14 cellular contexts compared by ENCODE assay signal in the genomic region with DNA sequence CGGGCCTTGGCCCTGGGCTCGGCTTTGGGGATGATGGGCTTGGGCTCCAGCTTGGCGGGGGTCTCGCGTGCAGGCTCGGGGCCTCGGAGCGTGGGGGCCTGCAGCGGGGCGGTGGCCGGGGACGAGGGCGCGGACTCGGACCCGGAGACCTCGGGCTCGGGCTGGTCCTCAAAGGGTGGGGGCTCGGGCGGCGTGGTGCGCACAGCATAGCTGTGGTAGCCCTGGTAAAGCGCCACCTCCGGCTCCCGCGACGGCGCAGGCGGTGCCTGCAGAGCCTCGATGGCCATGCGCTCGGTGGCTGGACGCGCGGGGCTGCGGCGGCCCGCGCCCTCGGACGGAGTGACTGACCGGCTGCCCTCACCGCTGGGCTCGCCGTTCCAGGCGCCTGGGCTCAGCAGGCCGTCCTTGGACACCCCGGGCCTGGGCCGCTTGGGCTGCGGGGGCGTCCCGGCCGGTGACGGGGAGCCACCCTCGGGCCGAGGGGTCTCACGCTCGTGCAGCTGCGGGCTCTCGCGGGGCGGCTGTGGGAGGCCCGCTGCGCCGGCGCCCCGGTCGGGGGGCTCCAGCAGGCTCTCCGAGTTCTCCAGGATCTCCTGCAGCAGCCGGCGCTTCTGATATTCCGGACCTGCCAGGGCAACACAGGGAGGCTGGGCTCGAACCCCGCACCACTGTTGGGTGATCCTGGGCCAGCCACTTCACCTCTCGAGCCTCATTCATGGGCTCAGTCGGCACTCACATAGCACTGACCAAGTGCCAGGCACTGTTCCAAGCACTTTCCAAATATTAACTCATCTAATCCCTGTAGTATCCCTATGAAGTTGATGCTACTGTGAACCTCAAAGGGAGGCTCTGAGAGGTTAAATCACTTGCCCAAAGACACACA.
DNase-seq lines count a peak whose midpoint lies in the region; ATAC-seq and TF ChIP-seq lines count a peak whose summit lies in the region.
"Had no signal": no experiment of that assay in that cellular context is flagged by ENCODE, and none has a peak within 500 bp of the region (broad histone marks: within the 10 kb centered on the region; RNA-seq: fewer than 3 reads in every experiment).

No MANE protein-coding gene starts in this region.

- H3K4me3 ChIP-seq in mesenchymal stem cell (ENCODE audit: insufficient read depth in 1 of 2, low read depth in 1 of 2, low read length in 2 of 2) (no peak overlapping the region), stomach smooth muscle (ENCODE audit: low read length in 2 of 2) (peak overlapping the region in 1 of 2 donors; percentile 15), ovary (no peak overlapping the region)
- H3K4me3 ChIP-seq: upper lobe of left lung had no signal

- ATAC-seq in activated T-cell treated with anti-CD3 and anti-CD28 coated beads, Interleukin-2, amount 50 U/mL, for 72 hours (replicated peaks in 1 of 2): peak; percentile 21 to 24
- no peak for ATAC-seq in activated T-cell treated with anti-CD3 and anti-CD28 coated beads, Interleukin-2, amount 50 U/mL, for 4 hours
- ATAC-seq in GM21723 (IDR thresholded peaks at IDR 0.05; ENCODE audit: unreplicated experiment): no peak

- H3K36me3 ChIP-seq in mesenchymal stem cell (ENCODE audit: control insufficient read depth in 1 of 2, insufficient read depth in 2 of 2, low read depth in 1 of 2, low read length in 2 of 2) (peaks cover 0 to 6% of the 10 kb centered on the region in 2 experiments), stomach smooth muscle (ENCODE audit: control insufficient read depth in 2 of 2, insufficient read depth in 2 of 2, low read length in 2 of 2) (peaks cover 10 to 13% of the 10 kb centered on the region in 2 donors), ovary (no peaks in the 10 kb centered on the region)
- H3K36me3 ChIP-seq: brain microvascular endothelial cell, upper lobe of left lung had no signal

- TF ChIP-seq EP300 in ovary (IDR thresholded peaks at IDR 0.05): no peak

- peak overlapping the region; percentile 45 for H4K8ac ChIP-seq in mesenchymal stem cell (ENCODE audit: low read length)

- DNase-seq in activated T-cell treated with anti-CD3 and anti-CD28 coated beads, Interleukin-2, amount 50 U/mL, for 72 hours: no peak
- no peak for DNase-seq in activated T-cell treated with anti-CD3 and anti-CD28 coated beads, Interleukin-2, amount 50 U/mL, for 4 hours
- DNase-seq in chondrocyte (ENCODE audit: low spot score): no peak
- DNase-seq in mesenchymal stem cell: no peak
- no peak for DNase-seq in ovary
- DNase-seq in activated CD4-positive, alpha-beta T cell treated with anti-CD3 and anti-CD28 coated beads, Interleukin-2, amount 10 ng/mL, durations not matched to agents 24 days and 14 days: no peak
- DNase-seq: DMS79 had no signal

- H3K4me1 Mint-ChIP-seq in activated T-cell treated with anti-CD3 and anti-CD28 coated beads, Interleukin-2, amount 50 U/mL, for 72 hours (ENCODE audit: low read depth): peaks cover 6% of the 10 kb centered on the region
- peaks cover 4% of the 10 kb centered on the region for H3K4me1 Mint-ChIP-seq in activated T-cell treated with anti-CD3 and anti-CD28 coated beads, Interleukin-2, amount 50 U/mL, for 4 hours (ENCODE audit: low read depth)
- H3K4me1 Mint-ChIP-seq in chondrocyte (ENCODE audit: low read depth): peaks cover 41% of the 10 kb centered on the region
- H3K4me1 Mint-ChIP-seq in activated CD4-positive, alpha-beta T cell treated with anti-CD3 and anti-CD28 coated beads, Interleukin-2, amount 10 ng/mL, durations not matched to agents 24 days and 14 days: peaks cover 9% of the 10 kb centered on the region

- no peak overlapping the region for H2BK5ac ChIP-seq in mesenchymal stem cell (ENCODE audit: low read depth, low read length, poor library complexity, severe bottlenecking)

- H3K27me3 Mint-ChIP-seq in activated T-cell treated with anti-CD3 and anti-CD28 coated beads, Interleukin-2, amount 50 U/mL, for 72 hours (ENCODE audit: low read depth): peaks cover 39% of the 10 kb centered on the region
- H3K27me3 Mint-ChIP-seq in activated T-cell treated with anti-CD3 and anti-CD28 coated beads, Interleukin-2, amount 50 U/mL, for 4 hours (ENCODE audit: low read depth): peaks cover 35% of the 10 kb centered on the region
- no peaks in the 10 kb centered on the region for H3K27me3 Mint-ChIP-seq in chondrocyte (ENCODE audit: low read depth)
- H3K27me3 Mint-ChIP-seq in activated CD4-positive, alpha-beta T cell treated with anti-CD3 and anti-CD28 coated beads, Interleukin-2, amount 10 ng/mL, durations not matched to agents 24 days and 14 days: peaks cover 26% of the 10 kb centered on the region

- intact Hi-C loops in ovary (cut with DNase I): loop anchor here (2.0 to 10.0 kb wide), 3 partner anchors 69 to 73 kb away; partner anchors contain the start of gene JPH2 (in 3 of the 4)
- intact Hi-C loops in activated CD4-positive, alpha-beta T cell treated with anti-CD3 and anti-CD28 coated beads, Interleukin-2, amount 10 ng/mL, durations not matched to agents 24 days and 14 days (cut with micrococcal nuclease): loop anchor here (1.0 to 5.0 kb wide), 2 partner anchors 74 to 196 kb away; partner anchors contain the start of gene FITM2

- no peaks in the 10 kb centered on the region for H3K36me3 Mint-ChIP-seq in activated T-cell treated with anti-CD3 and anti-CD28 coated beads, Interleukin-2, amount 50 U/mL, for 72 hours (ENCODE audit: insufficient read depth in 2 of 2)
- no peaks in the 10 kb centered on the region for H3K36me3 Mint-ChIP-seq in activated T-cell treated with anti-CD3 and anti-CD28 coated beads, Interleukin-2, amount 50 U/mL, for 4 hours (ENCODE audit: insufficient read depth)
- peaks cover 22% of the 10 kb centered on the region for H3K36me3 Mint-ChIP-seq in chondrocyte (ENCODE audit: low read depth)
- H3K36me3 Mint-ChIP-seq in activated CD4-positive, alpha-beta T cell treated with anti-CD3 and anti-CD28 coated beads, Interleukin-2, amount 10 ng/mL, durations not matched to agents 24 days and 14 days (ENCODE audit: low read depth): no peaks in the 10 kb centered on the region
- H3K36me3 Mint-ChIP-seq: activated naive CD4-positive, alpha-beta T cell treated with anti-CD3 and anti-CD28 coated beads, Interleukin-2, amount 50 U/mL, for 24 hours; CD8-positive, alpha-beta T cell had no signal

- peak overlapping the region in 1 of 2 experiments; percentile 29 for H3K4ac ChIP-seq in mesenchymal stem cell (ENCODE audit: low read depth in 1 of 2, low read length in 2 of 2)

- H3K4me2 ChIP-seq in mesenchymal stem cell (ENCODE audit: low read length, poor library complexity, severe bottlenecking): no peak overlapping the region

- H3K4me1 ChIP-seq in mesenchymal stem cell (ENCODE audit: control insufficient read depth, insufficient read depth, low read depth, low read length): no peaks in the 10 kb centered on the region
- peaks cover 70% of the 10 kb centered on the region for H3K4me1 ChIP-seq in stomach smooth muscle (ENCODE audit: control insufficient read depth, insufficient read depth, low read length)
- H3K4me1 ChIP-seq in ovary (ENCODE audit: insufficient read depth): no peaks in the 10 kb centered on the region
- H3K4me1 ChIP-seq: upper lobe of left lung had no signal

- H2BK12ac ChIP-seq in mesenchymal stem cell (ENCODE audit: low read length in 2 of 2): no peak overlapping the region

- H2BK15ac ChIP-seq in mesenchymal stem cell (ENCODE audit: low read depth, poor library complexity, severe bottlenecking): no peak overlapping the region

- no peak overlapping the region for H4K91ac ChIP-seq in mesenchymal stem cell (ENCODE audit: low read length)

- H3K9ac ChIP-seq in mesenchymal stem cell (ENCODE audit: low read length) (no peak overlapping the region), stomach smooth muscle (ENCODE audit: low read length in 2 of 2) (peak overlapping the region in 1 of 2 donors; percentile 13)

- TF ChIP-seq CTCF in chondrocyte (IDR thresholded peaks at IDR 0.05) (no peak), ovary (IDR thresholded peaks at IDR 0.05) (no peak)

- no peak overlapping the region for H2AK5ac ChIP-seq in mesenchymal stem cell (ENCODE audit: low read length, severe bottlenecking)

- no peaks in the 10 kb centered on the region for H3K79me1 ChIP-seq in mesenchymal stem cell (replicated peaks; ENCODE audit: low read length, poor library complexity, severe bottlenecking)

- H3K4me3 Mint-ChIP-seq in activated T-cell treated with anti-CD3 and anti-CD28 coated beads, Interleukin-2, amount 50 U/mL, for 72 hours: peak overlapping the region; percentile 5 to 29
- no peak overlapping the region for H3K4me3 Mint-ChIP-seq in activated T-cell treated with anti-CD3 and anti-CD28 coated beads, Interleukin-2, amount 50 U/mL, for 4 hours
- no peak overlapping the region for H3K4me3 Mint-ChIP-seq in chondrocyte (ENCODE audit: unreplicated experiment)
- H3K4me3 Mint-ChIP-seq in activated CD4-positive, alpha-beta T cell treated with anti-CD3 and anti-CD28 coated beads, Interleukin-2, amount 10 ng/mL, durations not matched to agents 24 days and 14 days: no peak overlapping the region
- H3K4me3 Mint-ChIP-seq: activated naive CD4-positive, alpha-beta T cell treated with anti-CD3 and anti-CD28 coated beads, Interleukin-2, amount 50 U/mL, for 24 hours; CD8-positive, alpha-beta T cell; H9 had no signal

- no peak overlapping the region for H2AFZ ChIP-seq in mesenchymal stem cell (ENCODE audit: low read depth, low read length)

- H3K23ac ChIP-seq in mesenchymal stem cell (ENCODE audit: low read length in 2 of 2): no peak overlapping the region

- H2BK120ac ChIP-seq in mesenchymal stem cell (ENCODE audit: low read depth, low read length): no peak overlapping the region

- H3K27ac Mint-ChIP-seq in activated T-cell treated with anti-CD3 and anti-CD28 coated beads, Interleukin-2, amount 50 U/mL, for 72 hours: no peak overlapping the region
- H3K27ac Mint-ChIP-seq in chondrocyte (ENCODE audit: unreplicated experiment): peak overlapping the region; percentile 57
- H3K27ac Mint-ChIP-seq in activated CD4-positive, alpha-beta T cell treated with anti-CD3 and anti-CD28 coated beads, Interleukin-2, amount 10 ng/mL, durations not matched to agents 24 days and 14 days: no peak overlapping the region
- H3K27ac Mint-ChIP-seq: activated naive CD4-positive, alpha-beta T cell treated with anti-CD3 and anti-CD28 coated beads, Interleukin-2, amount 50 U/mL, for 24 hours; CD8-positive, alpha-beta T cell had no signal

- no peak overlapping the region for H3K14ac ChIP-seq in mesenchymal stem cell (ENCODE audit: low read length in 2 of 2)

- peaks cover 0 to 71% of the 10 kb centered on the region in 2 experiments for H3K27me3 ChIP-seq in mesenchymal stem cell (ENCODE audit: control insufficient read depth in 1 of 2, insufficient read depth in 1 of 2, low read length in 2 of 2)
- no peaks in the 10 kb centered on the region for H3K27me3 ChIP-seq in stomach smooth muscle (ENCODE audit: control insufficient read depth in 1 of 2, insufficient read depth in 2 of 2, low read length in 2 of 2)
- H3K27me3 ChIP-seq in ovary: no peaks in the 10 kb centered on the region
- H3K27me3 ChIP-seq: brain microvascular endothelial cell had no signal

- WGBS in mesenchymal stem cell: 94% methylated on average over 70 of the region's 76 CpGs
- 22 to 39% (median 27%) methylated on average over 66 to 76 of the region's 76 CpGs for WGBS in ovary, 3 donors

- H3K27ac ChIP-seq in mesenchymal stem cell (ENCODE audit: low read length, poor library complexity, severe bottlenecking) (no peak overlapping the region), stomach smooth muscle (ENCODE audit: low read length) (peak overlapping the region; percentile 62), ovary (no peak overlapping the region)
- H3K27ac ChIP-seq: brain microvascular endothelial cell, upper lobe of left lung had no signal

- H3K18ac ChIP-seq in mesenchymal stem cell (ENCODE audit: low read depth in 1 of 2, low read length in 2 of 2): no peak overlapping the region

- H3K9me3 ChIP-seq in mesenchymal stem cell (ENCODE audit: control insufficient read depth, low read length) (no peaks in the 10 kb centered on the region), stomach smooth muscle (ENCODE audit: control insufficient read depth in 2 of 2, low read length in 2 of 2) (no peaks in the 10 kb centered on the region), ovary (no peaks in the 10 kb centered on the region)
- H3K9me3 ChIP-seq: upper lobe of left lung had no signal

- no peak for TF ChIP-seq POLR2A in ovary (IDR thresholded peaks at IDR 0.05)

- H3K9me3 Mint-ChIP-seq in activated T-cell treated with anti-CD3 and anti-CD28 coated beads, Interleukin-2, amount 50 U/mL, for 72 hours: no peaks in the 10 kb centered on the region
- H3K9me3 Mint-ChIP-seq in activated T-cell treated with anti-CD3 and anti-CD28 coated beads, Interleukin-2, amount 50 U/mL, for 4 hours: no peaks in the 10 kb centered on the region
- H3K9me3 Mint-ChIP-seq in chondrocyte (ENCODE audit: low read depth): no peaks in the 10 kb centered on the region
- H3K9me3 Mint-ChIP-seq in activated CD4-positive, alpha-beta T cell treated with anti-CD3 and anti-CD28 coated beads, Interleukin-2, amount 10 ng/mL, durations not matched to agents 24 days and 14 days: no peaks in the 10 kb centered on the region
- H3K9me3 Mint-ChIP-seq: activated naive CD4-positive, alpha-beta T cell treated with anti-CD3 and anti-CD28 coated beads, Interleukin-2, amount 50 U/mL, for 24 hours; CD8-positive, alpha-beta T cell; H9 had no signal

Comparison
In these comparisons a context has a peak if more than half of its experiments do, and no peak if none do; other contexts are left out.
1. ATAC-seq: peak in activated T-cell treated with anti-CD3 and anti-CD28 coated beads, Interleukin-2, amount 50 U/mL, for 72 hours (2 of 2); none in activated T-cell treated with anti-CD3 and anti-CD28 coated beads, Interleukin-2, amount 50 U/mL, for 4 hours (0 of 2) and GM21723 (single experiment).
2. H3K4me3 Mint-ChIP-seq: peak in activated T-cell treated with anti-CD3 and anti-CD28 coated beads, Interleukin-2, amount 50 U/mL, for 72 hours (2 of 2); none in activated T-cell treated with anti-CD3 and anti-CD28 coated beads, Interleukin-2, amount 50 U/mL, for 4 hours (single experiment), chondrocyte (single experiment) and activated CD4-positive, alpha-beta T cell treated with anti-CD3 and anti-CD28 coated beads, Interleukin-2, amount 10 ng/mL, durations not matched to agents 24 days and 14 days (single experiment).